In genomic region chr15:43218908-43219706, GRCh38 we compare ENCODE assay signal across 1 cellular context.
A peak's percentile ranks its signal among the peaks of the same experiment; 100 is the strongest.
TF ChIP-seq lines count a peak whose summit lies in the region.

No MANE protein-coding gene starts in this region.

TF ChIP-seq in K562, 482 proteins besides CTCF, POLR2A, EP300 and RAD21 (continued from another document):
- TF ChIP-seq MYNN (IDR thresholded peaks at IDR 0.05) (no peak), MYNN (CRISPR knock-in tag; IDR thresholded peaks at IDR 0.05) (no peak), NKRF (IDR thresholded peaks at IDR 0.05; ENCODE audit: borderline replicate concordance) (no peak), RNF2 (IDR thresholded peaks at IDR 0.05) (no peak), HES1 (IDR thresholded peaks at IDR 0.05; ENCODE audit: low read depth) (no peak), NUFIP1 (IDR thresholded peaks at IDR 0.05; ENCODE audit: partially characterized antibody) (no peak), ZNF3 (CRISPR knock-in tag; IDR thresholded peaks at IDR 0.05) (no peak), MCM3 (IDR thresholded peaks at IDR 0.05) (no peak), DPF2 (IDR thresholded peaks at IDR 0.05) (no peak), ZNF79 (CRISPR knock-in tag; IDR thresholded peaks at IDR 0.05; ENCODE audit: low read depth) (no peak), ZNF224 (CRISPR knock-in tag; IDR thresholded peaks at IDR 0.05) (no peak), JUND (IDR thresholded peaks at IDR 0.05; ENCODE audit: borderline replicate concordance, low read depth, low read length) (peak; percentile 58; the same call in 1 of the 2 replicates), JUND (tag; IDR thresholded peaks at IDR 0.05; ENCODE audit: borderline replicate concordance, low read depth, low read length) (no peak; the same call in 2 of the 3 replicates), GMEB1 (CRISPR knock-in tag; IDR thresholded peaks at IDR 0.05) (no peak), CAMTA2 (CRISPR knock-in tag; conservative IDR thresholded peaks at IDR 0.05) (no peak), CCAR2 (IDR thresholded peaks at IDR 0.05; ENCODE audit: low read depth, low read length) (no peak), CREM (IDR thresholded peaks at IDR 0.05; ENCODE audit: low read depth) (peak; percentile 59)
